In the genomic region with DNA sequence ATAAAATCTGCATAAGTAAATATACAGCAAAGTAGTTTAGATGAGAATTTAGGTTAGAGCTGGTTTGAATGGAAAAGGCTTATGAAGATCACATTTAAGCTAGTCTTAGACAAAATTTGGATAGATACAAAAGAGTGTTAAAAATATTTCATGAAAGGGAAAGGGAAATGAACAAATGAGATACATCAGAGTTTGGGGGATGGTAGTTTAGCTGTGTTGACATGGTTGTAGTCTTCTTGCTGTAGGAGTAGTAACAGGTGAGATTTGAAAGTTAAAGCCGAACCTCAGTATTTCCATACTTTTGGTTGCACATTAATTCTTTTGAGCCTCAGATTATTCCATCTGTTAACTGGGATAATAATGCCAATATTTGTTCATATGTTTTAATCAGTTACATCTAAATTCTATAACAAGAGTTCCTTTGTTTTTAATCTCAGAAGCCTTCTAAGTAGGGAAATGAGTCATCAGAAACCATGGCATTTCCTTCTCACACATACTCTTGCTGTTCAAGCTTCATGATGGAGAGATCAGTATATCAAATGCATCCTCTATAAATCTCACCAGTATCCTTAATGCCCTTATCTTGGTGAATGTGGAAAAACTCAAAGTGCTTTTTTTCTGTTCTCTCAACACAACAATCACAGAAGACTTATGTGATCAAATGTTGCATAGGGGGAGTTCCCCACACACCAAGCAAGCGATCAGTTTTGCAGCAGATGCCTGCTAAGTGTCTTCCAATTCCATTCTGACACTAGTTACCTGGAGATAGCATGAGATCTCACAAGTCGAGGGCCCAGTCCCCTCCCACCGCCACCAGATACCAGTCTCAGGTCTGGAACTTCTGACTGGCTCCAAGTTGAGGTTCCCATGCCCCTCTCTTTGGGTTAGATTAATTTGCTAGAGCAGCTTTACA, we compare ENCODE assay signal across 8 cellular contexts.
DNase-seq lines count a peak whose midpoint lies in the region; ATAC-seq and TF ChIP-seq lines count a peak whose summit lies in the region.

No MANE protein-coding gene starts in this region.

- no peaks in the 10 kb centered on the region for H3K36me3 ChIP-seq in naive thymus-derived CD4-positive, alpha-beta T cell (ENCODE audit: control insufficient read depth in 2 of 3, insufficient read depth in 3 of 3, low read length in 3 of 3)
- H3K36me3 ChIP-seq in uterus (peaks cover 0 to 2% of the 10 kb centered on the region in 2 donors), Karpas-422 (ENCODE audit: insufficient read depth, low read length) (no peaks in the 10 kb centered on the region)

- H3K27me3 ChIP-seq in naive thymus-derived CD4-positive, alpha-beta T cell (ENCODE audit: control insufficient read depth in 2 of 2, insufficient read depth in 2 of 2, low read length in 2 of 2), result no peaks in the 10 kb centered on the region
- no peaks in the 10 kb centered on the region for H3K27me3 ChIP-seq in uterus
- H3K27me3 ChIP-seq in Karpas-422 (ENCODE audit: low read length), result no peaks in the 10 kb centered on the region

- TF ChIP-seq CTCF in uterus (IDR thresholded peaks at IDR 0.05), result no peak

- H3K27me3 Mint-ChIP-seq in T-helper 2 cell treated with Interferon-gamma antibody and Interleukin-4, amounts not matched to agents 5 μg/mL and 100 μg/mL, for 36 hours (ENCODE audit: low read depth), result peaks cover 2% of the 10 kb centered on the region
- peaks cover 0 to 4% (median 0%) of the 10 kb centered on the region in 5 donors for H3K27me3 Mint-ChIP-seq in naive thymus-derived CD4-positive, alpha-beta T cell

- POLR2A ChIA-PET in naive thymus-derived CD4-positive, alpha-beta T cell (lab: Charles Lee), result no interaction called here

- peaks cover 48% of the 10 kb centered on the region for H3K4me1 Mint-ChIP-seq in T-helper 2 cell treated with Interferon-gamma antibody and Interleukin-4, amounts not matched to agents 5 μg/mL and 100 μg/mL, for 36 hours (ENCODE audit: low read depth)
- H3K4me1 Mint-ChIP-seq in naive thymus-derived CD4-positive, alpha-beta T cell, result peaks cover 33 to 72% (median 67%) of the 10 kb centered on the region in 7 donors

- peak; percentile 71 for ATAC-seq in GM18517 (IDR thresholded peaks at IDR 0.05; ENCODE audit: unreplicated experiment)
- ATAC-seq in HG02759 (IDR thresholded peaks at IDR 0.05; ENCODE audit: unreplicated experiment), result peak; percentile 84
- ATAC-seq in naive thymus-derived CD4-positive, alpha-beta T cell, result peak; percentile 49

- no peak overlapping the region for H3K27ac Mint-ChIP-seq in T-helper 2 cell treated with Interferon-gamma antibody and Interleukin-4, amounts not matched to agents 5 μg/mL and 100 μg/mL, for 36 hours
- H3K27ac Mint-ChIP-seq in naive thymus-derived CD4-positive, alpha-beta T cell, result peak overlapping the region in 6 of 9 donors; percentile 2 to 72 (median 30)

- H3K4me3 Mint-ChIP-seq in T-helper 2 cell treated with Interferon-gamma antibody and Interleukin-4, amounts not matched to agents 5 μg/mL and 100 μg/mL, for 36 hours, result peak overlapping the region; percentile 41
- peak overlapping the region in 8 of 10 donors; percentile 0 to 46 (median 6) for H3K4me3 Mint-ChIP-seq in naive thymus-derived CD4-positive, alpha-beta T cell

- H3K27ac ChIP-seq in naive thymus-derived CD4-positive, alpha-beta T cell (ENCODE audit: low read depth, low read length), result no peak overlapping the region
- H3K27ac ChIP-seq in uterus (no peak overlapping the region), Karpas-422 (ENCODE audit: low read length) (no peak overlapping the region)

- H3K36me3 Mint-ChIP-seq in T-helper 2 cell treated with Interferon-gamma antibody and Interleukin-4, amounts not matched to agents 5 μg/mL and 100 μg/mL, for 36 hours (ENCODE audit: low read depth), result peaks cover 2% of the 10 kb centered on the region
- no peaks in the 10 kb centered on the region for H3K36me3 Mint-ChIP-seq in naive thymus-derived CD4-positive, alpha-beta T cell

- no peak for DNase-seq in T-helper 2 cell treated with Interferon-gamma antibody and Interleukin-4, amounts not matched to agents 5 μg/mL and 100 μg/mL, for 36 hours (ENCODE audit: low spot score)
- DNase-seq in naive thymus-derived CD4-positive, alpha-beta T cell, result peak in 1 of 9 donors; percentile 0
- DNase-seq in uterus, result no peak
- DNase-seq in Karpas-422, result no peak
- DNase-seq in NCI-H748 treated with DMSO at 0.1 percent for 48 hours (lab: John Stamatoyannopoulos, UW), result no peak
- no peak for DNase-seq in NAMALWA (ENCODE audit: low spot score)

- intact Hi-C loops in naive thymus-derived CD4-positive, alpha-beta T cell (cut with micrococcal nuclease), result no loop called here
- intact Hi-C loops in uterus (cut with DNase I; ENCODE audit: low total_unique reads), result no loop called here

- H3K9me3 ChIP-seq in naive thymus-derived CD4-positive, alpha-beta T cell (ENCODE audit: control insufficient read depth in 2 of 3, low read length in 3 of 3), result no peaks in the 10 kb centered on the region
- H3K9me3 ChIP-seq in uterus (no peaks in the 10 kb centered on the region), Karpas-422 (ENCODE audit: low read length) (no peaks in the 10 kb centered on the region)

- CTCF ChIA-PET in naive thymus-derived CD4-positive, alpha-beta T cell (lab: Charles Lee), result no interaction called here

- H3K4me1 ChIP-seq in naive thymus-derived CD4-positive, alpha-beta T cell (ENCODE audit: control insufficient read depth in 2 of 2, insufficient read depth in 2 of 2, low read length in 2 of 2), result peaks cover 0 to 20% of the 10 kb centered on the region in 2 donors
- H3K4me1 ChIP-seq in uterus, result no peaks in the 10 kb centered on the region
- H3K4me1 ChIP-seq in Karpas-422 (ENCODE audit: low read length), result 0 out of 2 replicates have a peak, but pooled peaks cover 2% of the 10 kb centered on the region

- H3K4me3 ChIP-seq in naive thymus-derived CD4-positive, alpha-beta T cell (ENCODE audit: low read length), result no peak overlapping the region
- H3K4me3 ChIP-seq in uterus, result no peak overlapping the region
- no peak overlapping the region for H3K4me3 ChIP-seq in Karpas-422 (ENCODE audit: low read length)

- no peaks in the 10 kb centered on the region for H3K9me3 Mint-ChIP-seq in T-helper 2 cell treated with Interferon-gamma antibody and Interleukin-4, amounts not matched to agents 5 μg/mL and 100 μg/mL, for 36 hours
- H3K9me3 Mint-ChIP-seq in naive thymus-derived CD4-positive, alpha-beta T cell, result no peaks in the 10 kb centered on the region

- no peak overlapping the region for H2AFZ ChIP-seq in Karpas-422 (ENCODE audit: low read length)

- no peak overlapping the region for H3K9ac ChIP-seq in Karpas-422 (ENCODE audit: low read length)

- no peaks in the 10 kb centered on the region for H3K9me2 ChIP-seq in Karpas-422 (replicated peaks; ENCODE audit: insufficient read depth, low read length)

- peaks cover 20% of the 10 kb centered on the region for H4K20me1 ChIP-seq in Karpas-422 (ENCODE audit: insufficient read depth, low read depth, low read length)

- no peaks in the 10 kb centered on the region for H3K79me2 ChIP-seq in Karpas-422 (ENCODE audit: low read length)

- no peak overlapping the region for H3K4me2 ChIP-seq in Karpas-422 (ENCODE audit: low read depth, low read length, poor library complexity, severe bottlenecking)

- TF ChIP-seq POLR2A in uterus (IDR thresholded peaks at IDR 0.05), result no peak
